In genomic region chr13:21079761-21080730, GRCh38 we compare ENCODE assay signal across 1 cellular context.
TF ChIP-seq lines count a peak whose summit lies in the region.

No MANE protein-coding gene starts in this region.

TF ChIP-seq in GM23338, 12 proteins besides CTCF, POLR2A, EP300 and RAD21 (continued from another document):
- TF ChIP-seq ZNF462 (CRISPR knock-in tag; IDR thresholded peaks at IDR 0.05) (no peak), ZNF331 (CRISPR knock-in tag; IDR thresholded peaks at IDR 0.05; ENCODE audit: low read depth) (no peak)
TF ChIP-seq in GM23338: peak in this region for 0.
